11 cellular contexts compared by ENCODE assay signal in the genomic region with DNA sequence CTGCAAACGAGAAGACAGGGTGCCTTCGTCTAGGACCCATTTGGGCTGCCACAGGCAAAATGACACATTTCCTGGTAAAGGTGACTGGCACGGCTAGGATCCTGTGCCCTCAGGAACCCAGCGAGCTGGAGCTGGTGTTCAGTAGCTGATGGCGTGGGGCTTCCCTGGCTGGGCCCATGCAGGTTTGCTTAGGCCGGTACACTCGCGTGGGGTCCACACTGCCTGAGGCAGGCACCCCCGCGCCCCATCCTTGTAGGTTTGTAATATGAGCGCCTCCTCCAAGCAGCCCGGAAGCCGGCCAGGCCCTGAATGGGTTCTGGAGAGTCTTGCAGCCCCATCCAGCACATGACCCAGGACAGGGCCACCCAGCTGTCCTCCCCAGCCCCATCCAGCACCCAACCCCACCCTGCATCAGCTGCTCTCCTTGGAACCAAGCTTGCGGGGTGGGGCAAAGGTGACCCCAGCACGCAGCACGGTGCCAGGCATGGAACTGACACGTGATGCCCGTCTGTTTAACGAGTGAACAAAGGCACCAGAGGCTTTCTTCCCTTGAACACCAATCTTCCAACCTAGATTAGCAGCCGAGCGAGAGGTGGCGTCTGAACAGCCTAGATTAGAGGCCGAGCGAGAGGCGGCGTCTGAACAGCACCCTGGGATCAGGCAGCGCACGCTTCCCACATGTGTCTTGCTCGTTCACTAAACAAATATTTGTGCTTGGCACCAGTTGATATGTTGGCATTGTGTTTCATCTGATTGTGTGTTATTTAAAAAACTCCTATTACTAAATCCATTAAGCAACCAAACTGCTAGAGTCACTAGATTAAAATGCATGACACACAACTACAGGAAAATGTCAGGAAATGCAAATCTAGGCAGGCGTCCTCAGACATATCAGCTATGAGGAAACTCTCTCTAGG.
DNase-seq lines count a peak whose midpoint lies in the region; ATAC-seq and TF ChIP-seq lines count a peak whose summit lies in the region.
"Had no signal": no experiment of that assay in that cellular context is flagged by ENCODE, and none has a peak within 500 bp of the region (broad histone marks: within the 10 kb centered on the region; RNA-seq: fewer than 3 reads in every experiment).

No MANE protein-coding gene starts in this region.

- H3K27ac ChIP-seq in right atrium auricular region = no peak overlapping the region
- H3K27ac ChIP-seq: testis had no signal

- H3K36me3 ChIP-seq in right atrium auricular region = no peaks in the 10 kb centered on the region

- peaks cover 1% of the 10 kb centered on the region for H3K36me3 Mint-ChIP-seq in activated CD4-positive, alpha-beta T cell treated with anti-CD3 and anti-CD28 coated beads, Interleukin-2, amount 10 ng/mL, durations not matched to agents 24 days and 14 days (ENCODE audit: low read depth)
- H3K36me3 Mint-ChIP-seq in activated T-helper 1 cell treated with anti-CD3 and anti-CD28 coated beads, Interleukin-12 subunit alpha, Interleukin-12 subunit beta, Interleukin-2, Interleukin-4 antibody, amounts not matched to agents 30 ng/mL and 10 ng/mL and 1 ng/mL, durations not matched to agents 14 hours and 24 hours and 36 hours (ENCODE audit: low read depth) = no peaks in the 10 kb centered on the region

- ATAC-seq in GM21515 (IDR thresholded peaks at IDR 0.05; ENCODE audit: unreplicated experiment) (no peak), GM19397 (IDR thresholded peaks at IDR 0.05; ENCODE audit: unreplicated experiment) (no peak)

- intact Hi-C loops in activated CD4-positive, alpha-beta T cell treated with anti-CD3 and anti-CD28 coated beads, Interleukin-2, amount 10 ng/mL, durations not matched to agents 24 days and 14 days (cut with micrococcal nuclease) = no loop called here
- intact Hi-C loops in activated T-helper 1 cell treated with anti-CD3 and anti-CD28 coated beads, Interleukin-12 subunit alpha, Interleukin-12 subunit beta, Interleukin-2, Interleukin-4 antibody, amounts not matched to agents 30 ng/mL and 10 ng/mL and 1 ng/mL, durations not matched to agents 14 hours and 24 hours and 36 hours (cut with micrococcal nuclease) = no loop called here

- peak; percentile 53 for DNase-seq in activated CD4-positive, alpha-beta T cell treated with anti-CD3 and anti-CD28 coated beads, Interleukin-2, amount 10 ng/mL, durations not matched to agents 24 days and 14 days
- no peak for DNase-seq in activated CD4-positive, alpha-beta T cell treated with anti-CD3 and anti-CD28 coated beads, Interleukin-2, amount 50 U/mL, for 48 hours
- DNase-seq in RKO (ENCODE audit: low spot score) = peak; percentile 60
- peak; percentile 77 for DNase-seq in right atrium auricular region (ENCODE audit: low spot score)
- DNase-seq in stromal cell of bone marrow (ENCODE audit: low read depth) = peak; percentile 2
- no peak for DNase-seq in activated T-helper 1 cell treated with anti-CD3 and anti-CD28 coated beads, Interleukin-12 subunit alpha, Interleukin-12 subunit beta, Interleukin-2, Interleukin-4 antibody, amounts not matched to agents 30 ng/mL and 10 ng/mL and 1 ng/mL, durations not matched to agents 14 hours and 24 hours and 36 hours (ENCODE audit: low spot score)
- DNase-seq: ACHN; activated naive CD4-positive, alpha-beta T cell; testis had no signal

- no peak overlapping the region for H3K4me3 ChIP-seq in right atrium auricular region
- H3K4me3 ChIP-seq: testis had no signal

- H3K4me1 Mint-ChIP-seq in activated CD4-positive, alpha-beta T cell treated with anti-CD3 and anti-CD28 coated beads, Interleukin-2, amount 10 ng/mL, durations not matched to agents 24 days and 14 days = no peaks in the 10 kb centered on the region
- no peaks in the 10 kb centered on the region for H3K4me1 Mint-ChIP-seq in activated T-helper 1 cell treated with anti-CD3 and anti-CD28 coated beads, Interleukin-12 subunit alpha, Interleukin-12 subunit beta, Interleukin-2, Interleukin-4 antibody, amounts not matched to agents 30 ng/mL and 10 ng/mL and 1 ng/mL, durations not matched to agents 14 hours and 24 hours and 36 hours (ENCODE audit: low read depth)

- H3K9me3 Mint-ChIP-seq in activated CD4-positive, alpha-beta T cell treated with anti-CD3 and anti-CD28 coated beads, Interleukin-2, amount 10 ng/mL, durations not matched to agents 24 days and 14 days = peaks cover 17% of the 10 kb centered on the region
- peaks cover 12% of the 10 kb centered on the region for H3K9me3 Mint-ChIP-seq in activated T-helper 1 cell treated with anti-CD3 and anti-CD28 coated beads, Interleukin-12 subunit alpha, Interleukin-12 subunit beta, Interleukin-2, Interleukin-4 antibody, amounts not matched to agents 30 ng/mL and 10 ng/mL and 1 ng/mL, durations not matched to agents 14 hours and 24 hours and 36 hours

- peaks cover 0 to 14% of the 10 kb centered on the region in 2 donors for H3K4me1 ChIP-seq in right atrium auricular region

- H3K27me3 ChIP-seq in right atrium auricular region = no peaks in the 10 kb centered on the region
- H3K27me3 ChIP-seq: testis had no signal

- H3K9me3 ChIP-seq in right atrium auricular region = no peaks in the 10 kb centered on the region
- H3K9me3 ChIP-seq: testis had no signal

- H3K27ac Mint-ChIP-seq in activated CD4-positive, alpha-beta T cell treated with anti-CD3 and anti-CD28 coated beads, Interleukin-2, amount 10 ng/mL, durations not matched to agents 24 days and 14 days = no peak overlapping the region
- H3K27ac Mint-ChIP-seq in activated T-helper 1 cell treated with anti-CD3 and anti-CD28 coated beads, Interleukin-12 subunit alpha, Interleukin-12 subunit beta, Interleukin-2, Interleukin-4 antibody, amounts not matched to agents 30 ng/mL and 10 ng/mL and 1 ng/mL, durations not matched to agents 14 hours and 24 hours and 36 hours = no peak overlapping the region

- peaks cover 1% of the 10 kb centered on the region for H3K27me3 Mint-ChIP-seq in activated CD4-positive, alpha-beta T cell treated with anti-CD3 and anti-CD28 coated beads, Interleukin-2, amount 10 ng/mL, durations not matched to agents 24 days and 14 days
- H3K27me3 Mint-ChIP-seq in activated T-helper 1 cell treated with anti-CD3 and anti-CD28 coated beads, Interleukin-12 subunit alpha, Interleukin-12 subunit beta, Interleukin-2, Interleukin-4 antibody, amounts not matched to agents 30 ng/mL and 10 ng/mL and 1 ng/mL, durations not matched to agents 14 hours and 24 hours and 36 hours (ENCODE audit: insufficient read depth) = no peaks in the 10 kb centered on the region

- no peak for TF ChIP-seq CTCF in right atrium auricular region (IDR thresholded peaks at IDR 0.05)

- H3K4me3 Mint-ChIP-seq in activated CD4-positive, alpha-beta T cell treated with anti-CD3 and anti-CD28 coated beads, Interleukin-2, amount 10 ng/mL, durations not matched to agents 24 days and 14 days = no peak overlapping the region
- H3K4me3 Mint-ChIP-seq in activated T-helper 1 cell treated with anti-CD3 and anti-CD28 coated beads, Interleukin-12 subunit alpha, Interleukin-12 subunit beta, Interleukin-2, Interleukin-4 antibody, amounts not matched to agents 30 ng/mL and 10 ng/mL and 1 ng/mL, durations not matched to agents 14 hours and 24 hours and 36 hours = no peak overlapping the region

Comparison
In these comparisons a context has a peak if more than half of its experiments do, and no peak if none do; other contexts are left out.
1. DNase-seq: peak in activated CD4-positive, alpha-beta T cell treated with anti-CD3 and anti-CD28 coated beads, Interleukin-2, amount 10 ng/mL, durations not matched to agents 24 days and 14 days (single experiment), RKO (single experiment), right atrium auricular region (single experiment) and stromal cell of bone marrow (single experiment); none in activated CD4-positive, alpha-beta T cell treated with anti-CD3 and anti-CD28 coated beads, Interleukin-2, amount 50 U/mL, for 48 hours (0 of 2) and activated T-helper 1 cell treated with anti-CD3 and anti-CD28 coated beads, Interleukin-12 subunit alpha, Interleukin-12 subunit beta, Interleukin-2, Interleukin-4 antibody, amounts not matched to agents 30 ng/mL and 10 ng/mL and 1 ng/mL, durations not matched to agents 14 hours and 24 hours and 36 hours (single experiment).